7 cellular contexts compared by ENCODE assay signal in the genomic region with DNA sequence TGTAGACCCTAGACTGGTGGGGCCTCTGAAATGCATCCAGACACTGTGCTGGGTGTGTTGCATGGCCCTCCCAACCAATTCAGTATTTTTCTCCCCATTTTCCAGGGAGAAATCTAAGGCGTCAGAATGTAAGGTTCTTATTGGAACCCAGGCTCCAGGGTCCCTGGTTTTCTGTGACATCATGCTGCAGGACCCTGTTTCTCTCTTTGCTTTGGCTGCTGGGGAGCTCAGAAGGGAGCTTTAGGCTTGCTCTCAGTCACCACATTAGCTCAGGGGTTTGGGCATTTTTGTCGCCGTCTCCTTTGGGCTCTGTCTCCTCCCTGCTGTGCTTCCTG. TPM values are rescaled to one million over a fixed set of nuclear protein-coding genes. Genes with fewer than 3 reads are reported as not detected.
DNase-seq lines count a peak whose midpoint lies in the region; ATAC-seq and TF ChIP-seq lines count a peak whose summit lies in the region.

No MANE protein-coding gene starts in this region.

- H3K27ac Mint-ChIP-seq in stimulated activated memory B cell treated with anti-CD40 and anti-IgM and Interleukin-4, amounts not matched to agents 10 μg/mL and 1 μg/mL and 100 μg/mL, for 72 hours, result peak overlapping the region; percentile 81

- in situ Hi-C loops in GM23248 (cut with MboI), result loop anchor here (10.0 kb wide), 1 partner anchor 338 kb away; no protein-coding TSS in a partner anchor

- H3K27ac ChIP-seq in GM23248 (peak overlapping the region; percentile 96), SK-N-MC (peak overlapping the region; percentile 47; the same call in 1 of the 2 replicates)

- H3K9me3 Mint-ChIP-seq in stimulated activated memory B cell treated with anti-CD40 and anti-IgM and Interleukin-4, amounts not matched to agents 10 μg/mL and 1 μg/mL and 100 μg/mL, for 72 hours, result no peaks in the 10 kb centered on the region

- H3K79me2 ChIP-seq in GM23248 (ENCODE audit: insufficient read depth), result no peaks in the 10 kb centered on the region

- H3K9ac ChIP-seq in GM23248, result peak overlapping the region; percentile 75
- no peak overlapping the region for H3K9ac ChIP-seq in SK-N-MC (ENCODE audit: insufficient read length)

- ATAC-seq in stimulated activated memory B cell treated with anti-CD40 and anti-IgM and Interleukin-4, amounts not matched to agents 10 μg/mL and 1 μg/mL and 100 μg/mL, for 72 hours, result no peak
- no peak for ATAC-seq in HG02870 (IDR thresholded peaks at IDR 0.05; ENCODE audit: unreplicated experiment)
- no peak for ATAC-seq in GM18505 (IDR thresholded peaks at IDR 0.05; ENCODE audit: unreplicated experiment)

- peaks cover 49% of the 10 kb centered on the region for H3K4me1 ChIP-seq in GM23248 (ENCODE audit: insufficient read depth)

- H3K4me2 ChIP-seq in GM23248 (ENCODE audit: unreplicated experiment), result peak overlapping the region; percentile 48

- H3K4me3 ChIP-seq in GM23248, result peak overlapping the region; percentile 20; the same call in 1 of the 2 replicates
- H3K4me3 ChIP-seq in SK-N-MC, result peak overlapping the region; percentile 95
- peak overlapping the region; percentile 43 for H3K4me3 ChIP-seq in fibroblast of villous mesenchyme (ENCODE audit: low read depth, low read length)

- H3K36me3 ChIP-seq in GM23248 (ENCODE audit: low read depth) (no peaks in the 10 kb centered on the region), SK-N-MC (ENCODE audit: insufficient read depth, low read length) (peaks cover 34% of the 10 kb centered on the region)

- H3K9me2 ChIP-seq in GM23248 (ENCODE audit: insufficient read depth), result no peaks in the 10 kb centered on the region

- H4K20me1 ChIP-seq in GM23248 (ENCODE audit: insufficient read depth), result no peaks in the 10 kb centered on the region

- peak overlapping the region; percentile 10; the same call in 1 of the 2 replicates for H2AFZ ChIP-seq in GM23248

- peak overlapping the region; percentile 41 for H3K4me3 Mint-ChIP-seq in stimulated activated memory B cell treated with anti-CD40 and anti-IgM and Interleukin-4, amounts not matched to agents 10 μg/mL and 1 μg/mL and 100 μg/mL, for 72 hours

- DNase-seq in GM23248 (no peak), SK-N-MC (ENCODE audit: low read depth, low spot score) (no peak), fibroblast of villous mesenchyme (ENCODE audit: low read depth) (no peak), D341Med (ENCODE audit: low spot score) (no peak)

- H3K36me3 Mint-ChIP-seq in stimulated activated memory B cell treated with anti-CD40 and anti-IgM and Interleukin-4, amounts not matched to agents 10 μg/mL and 1 μg/mL and 100 μg/mL, for 72 hours, result no peaks in the 10 kb centered on the region

- no peaks in the 10 kb centered on the region for H3K27me3 Mint-ChIP-seq in stimulated activated memory B cell treated with anti-CD40 and anti-IgM and Interleukin-4, amounts not matched to agents 10 μg/mL and 1 μg/mL and 100 μg/mL, for 72 hours

- TF ChIP-seq POLR2A in GM18505 (IDR thresholded peaks at IDR 0.05; ENCODE audit: borderline replicate concordance, extremely low read depth, insufficient read depth, insufficient read length), result no peak

- peaks cover 47% of the 10 kb centered on the region for H3F3A ChIP-seq in GM23248 (ENCODE audit: insufficient read depth)

- H3K27me3 ChIP-seq in GM23248 (replicated peaks; ENCODE audit: insufficient read depth), result no peaks in the 10 kb centered on the region

- WGBS in GM23248 (ENCODE audit: low coverage in 1 of 2, low lambda C conversion rate in 2 of 2, missing lambda C conversion rate in 2 of 2), 2 experiments, result 0 to 8% methylated on average over 3 of the region's 3 CpGs

- peaks cover 74% of the 10 kb centered on the region for H3K4me1 Mint-ChIP-seq in stimulated activated memory B cell treated with anti-CD40 and anti-IgM and Interleukin-4, amounts not matched to agents 10 μg/mL and 1 μg/mL and 100 μg/mL, for 72 hours

- no peak for TF ChIP-seq CTCF in fibroblast of villous mesenchyme (IDR thresholded peaks at IDR 0.05; ENCODE audit: insufficient read depth, low read depth, low read length)

- H3K9me3 ChIP-seq in GM23248 (ENCODE audit: low read depth) (no peaks in the 10 kb centered on the region), SK-N-MC (ENCODE audit: low read depth, low read length) (no peaks in the 10 kb centered on the region)

RNA-seq across cellular contexts. Expression of a gene that starts 2.9 kb away (rescaled TPM):
- 0.63 and 0.86 TPM in 2 replicates for total RNA-seq in GM23248 (2014; rRNA removed; shearing (Covaris generic))
- polyA plus RNA-seq in GM23248 (2016; fragmentation: Nextera tagmentation; extraction: Ambion mirVana), result 7.2 and 8.7 TPM in 2 replicates
- total RNA-seq in fibroblast of villous mesenchyme, result 0.86 and 3.2 TPM in 2 replicates

Comparison
In these comparisons a context has a peak if more than half of its experiments do, and no peak if none do; other contexts are left out.
1. H3K4me3 ChIP-seq: peak in every context shown above with its lines; median percentile 95 in SK-N-MC; 43 in fibroblast of villous mesenchyme; 20 in GM23248.